7 cellular contexts compared by ENCODE assay signal in the genomic region with DNA sequence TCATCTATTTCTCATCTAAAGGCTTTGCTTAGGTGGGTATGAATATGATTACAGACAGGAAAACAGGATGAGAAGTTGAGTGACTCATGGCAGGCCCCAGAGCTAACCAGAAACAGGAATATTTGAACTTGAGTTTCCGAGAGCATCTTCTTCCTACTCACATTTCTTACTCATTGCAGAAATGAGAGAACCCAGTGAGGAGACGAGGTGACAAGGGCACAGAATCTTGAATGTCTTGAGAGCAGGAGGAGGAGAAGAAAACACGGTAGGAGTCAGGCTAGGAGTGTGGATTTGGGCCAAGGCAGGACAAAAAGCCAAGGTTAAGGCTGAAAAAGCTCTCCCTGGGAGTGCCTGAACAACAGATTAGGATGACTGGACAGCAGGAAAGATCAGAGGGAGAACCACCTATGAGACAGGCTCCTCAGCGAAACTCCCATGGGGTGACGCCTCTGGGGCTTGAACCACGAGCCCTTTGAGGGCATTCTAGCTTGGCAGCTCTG.
DNase-seq lines count a peak whose midpoint lies in the region; ATAC-seq and TF ChIP-seq lines count a peak whose summit lies in the region.
"Had no signal": no experiment of that assay in that cellular context is flagged by ENCODE, and none has a peak within 500 bp of the region (broad histone marks: within the 10 kb centered on the region; RNA-seq: fewer than 3 reads in every experiment).

No MANE protein-coding gene starts in this region.

- DNase-seq in AG20443 (ENCODE audit: low spot score), result peak; percentile 28
- DNase-seq in RWPE2 (ENCODE audit: low spot score), result no peak
- DNase-seq in fibroblast of gingiva (ENCODE audit: low read depth), result peak; percentile 46
- DNase-seq in HUDEP-2 (lab: John Stamatoyannopoulos, UW; ENCODE audit: unreplicated experiment in 76 of 76), result no peak
- DNase-seq in superior temporal gyrus (ENCODE audit: extremely low spot score), result no peak
- DNase-seq: activated gamma-delta T cell had no signal

- H3K36me3 ChIP-seq in RWPE2 (ENCODE audit: low read depth), result peaks cover 21% of the 10 kb centered on the region

- H3K4me1 ChIP-seq in RWPE2 (ENCODE audit: insufficient read depth, poor library complexity, severe bottlenecking), result peaks cover 12% of the 10 kb centered on the region

- H3K27ac ChIP-seq in RWPE2 (ENCODE audit: poor library complexity, severe bottlenecking), result peak overlapping the region; percentile 76

- H3K27me3 ChIP-seq in RWPE2 (ENCODE audit: insufficient read depth, poor library complexity, severe bottlenecking), result no peaks in the 10 kb centered on the region

- H3K4me3 ChIP-seq in RWPE2 (ENCODE audit: severe bottlenecking), result no peak overlapping the region

- H3K9me3 ChIP-seq in RWPE2 (ENCODE audit: severe bottlenecking), result no peaks in the 10 kb centered on the region

- ATAC-seq in RWPE2 (ENCODE audit: low read depth) (peak; percentile 35; the same call in 2 of the 3 replicates), GM21367 (IDR thresholded peaks at IDR 0.05; ENCODE audit: unreplicated experiment) (no peak)

- no peak for TF ChIP-seq CTCF in RWPE2 (IDR thresholded peaks at IDR 0.05; ENCODE audit: poor library complexity, severe bottlenecking)

Comparison
In these comparisons a context has a peak if more than half of its experiments do, and no peak if none do; other contexts are left out.
1. DNase-seq: peak in AG20443 (single experiment) and fibroblast of gingiva (single experiment); none in RWPE2 (single experiment), HUDEP-2 (0 of 76) and superior temporal gyrus (single experiment).